Comparison of ENCODE assay signal across 11 cellular contexts in genomic region chr14:46540986-46541385, GRCh38.
"Had no signal": no experiment of that assay in that cellular context is flagged by ENCODE, and none has a peak within 500 bp of the region (broad histone marks: within the 10 kb centered on the region; RNA-seq: fewer than 3 reads in every experiment).

No MANE protein-coding gene starts in this region.

- H3K27ac ChIP-seq: GM23248 had no signal

- H3K4me1 Mint-ChIP-seq: GM23338, H9 had no signal

- H2AFZ ChIP-seq: GM23248, GM23338 had no signal

- H3K9ac ChIP-seq: GM23248 had no signal

- H3K9me3 Mint-ChIP-seq: GM23338, H9 had no signal

- H3K4me3 Mint-ChIP-seq: GM23338, H9, HFFc6 had no signal

- DNase-seq: GM23248, GOT3, H7, H9, HCEC 1CT, HFFc6 had no signal

- H3K4me1 ChIP-seq: HAP-1 had no signal

- FAIRE-seq: H1, H54 had no signal

- ATAC-seq: GM23338, HCT116 had no signal

- H3K36me3 ChIP-seq: HAP-1 had no signal

- H3K27ac Mint-ChIP-seq: GM23338, H9, HFFc6 had no signal

- H3K4me2 ChIP-seq: GM23338 had no signal

- H3K4me3 ChIP-seq: GM23248, GM23338, HAP-1 had no signal

- H3K9me3 ChIP-seq: HAP-1 had no signal
